1 cellular context compared by ENCODE assay signal in genomic region chr11:19163627-19164026, GRCh38.
TF ChIP-seq lines count a peak whose summit lies in the region.

No MANE protein-coding gene starts in this region.

TF ChIP-seq in K562, 482 proteins besides CTCF, POLR2A, EP300 and RAD21 (continued from another document):
- TF ChIP-seq ZNF316 (IDR thresholded peaks at IDR 0.05) (peak; percentile 80), MAFG (tag; conservative IDR thresholded peaks at IDR 0.05) (peak; percentile 82), NFE2 (IDR thresholded peaks at IDR 0.05; ENCODE audit: low read depth) (peak; percentile 86), PRDM10 (IDR thresholded peaks at IDR 0.05; ENCODE audit: partially characterized antibody) (no peak), LEF1 (IDR thresholded peaks at IDR 0.05) (0 out of 2 replicates have a peak, but pooled peaks have one; percentile 17), MAFK (IDR thresholded peaks at IDR 0.05; ENCODE audit: low read length) (peak; percentile 45; the same call in 1 of the 2 replicates), VEZF1 (CRISPR knock-in tag; IDR thresholded peaks at IDR 0.05) (peak; percentile 28; the same call in 1 of the 2 replicates), MAFF (IDR thresholded peaks at IDR 0.05; ENCODE audit: low read length) (peak; percentile 49; the same call in 1 of the 2 replicates), HMBOX1 (IDR thresholded peaks at IDR 0.05) (0 out of 2 replicates have a peak, but pooled peaks have one; percentile 21), FOXO4 (CRISPR knock-in tag; IDR thresholded peaks at IDR 0.05) (no peak), C11orf30 (IDR thresholded peaks at IDR 0.05; ENCODE audit: low read depth) (peak; percentile 84), PKNOX1 (IDR thresholded peaks at IDR 0.05) (peak; percentile 59; the same call in 1 of the 2 replicates), PCBP1 (IDR thresholded peaks at IDR 0.05; ENCODE audit: low read depth, low read length, poor library complexity, severe bottlenecking) (no peak)
